25 cellular contexts compared by ENCODE assay signal in the genomic region with DNA sequence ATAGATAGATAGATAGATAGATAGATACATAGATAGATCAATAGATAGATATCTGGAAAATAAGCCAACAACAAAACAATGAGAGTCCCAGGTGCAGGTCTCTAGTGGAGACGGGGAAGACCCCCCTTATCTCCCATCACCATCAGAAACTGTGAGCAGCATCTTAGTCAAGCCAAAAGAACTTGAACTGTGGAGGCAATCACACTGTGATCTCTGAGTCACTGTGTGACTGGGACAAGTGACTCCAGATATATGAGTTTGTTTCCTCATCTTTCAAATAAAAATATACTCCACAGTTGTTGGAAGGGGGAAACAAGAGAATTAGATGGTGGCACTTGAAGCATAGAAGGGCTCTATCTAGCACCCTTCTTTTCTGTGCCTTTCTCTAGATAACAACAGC. TPM values are rescaled to one million over a fixed set of nuclear protein-coding genes. Genes with fewer than 3 reads are reported as not detected.
"Had no signal": no experiment of that assay in that cellular context is flagged by ENCODE, and none has a peak within 500 bp of the region (broad histone marks: within the 10 kb centered on the region; RNA-seq: fewer than 3 reads in every experiment).

No MANE protein-coding gene starts in this region.

- ATAC-seq: foreskin keratinocyte; left lung; naive thymus-derived CD4-positive, alpha-beta T cell; sciatic nerve; stimulated activated naive B cell treated with anti-CD40 and anti-IgM and Interleukin-4, amounts not matched to agents 10 μg/mL and 1 μg/mL and 100 μg/mL, for 72 hours had no signal

- H3K4me3 Mint-ChIP-seq: activated T-cell treated with anti-CD3 and anti-CD28 coated beads, Interleukin-2, amount 50 U/mL, for 4 hours; dendritic cell treated with granulocyte-macrophage colony-stimulating factor and Interleukin-4, amounts not matched to agents 40 ng/mL and 50 ng/mL, for 4 days; naive thymus-derived CD4-positive, alpha-beta T cell; neural progenitor cell; stimulated activated naive B cell treated with anti-CD40 and anti-IgM and Interleukin-4, amounts not matched to agents 10 μg/mL and 1 μg/mL and 100 μg/mL, for 72 hours had no signal

- H3K4me3 ChIP-seq: left lung, lung, neural progenitor cell, smooth muscle cell, thoracic aorta, upper lobe of left lung had no signal

- H2AFZ ChIP-seq: neural progenitor cell had no signal

- H3K27ac ChIP-seq: foreskin keratinocyte, left lung, neural progenitor cell, thoracic aorta, upper lobe of left lung, WERI-Rb-1 had no signal

- H3K4me2 ChIP-seq: neural progenitor cell, smooth muscle cell had no signal

- DNase-seq: activated CD4-positive, alpha-beta T cell treated with anti-CD3 and anti-CD28 coated beads for 1 hour; activated CD8-positive, alpha-beta memory T cell treated with anti-CD3 and anti-CD28 coated beads for 24 hours; activated CD8-positive, alpha-beta memory T cell treated with anti-CD3 and anti-CD28 coated beads, Interleukin-2, amount 50 U/mL, for 4 hours; activated naive CD4-positive, alpha-beta T cell treated with anti-CD3 and anti-CD28 coated beads, Interleukin-2, amount 50 U/mL, for 16 hours; activated T-cell treated with anti-CD3 and anti-CD28 coated beads, Interleukin-2, amount 50 U/mL, for 4 hours; aorta; caudate nucleus; effector CD4-positive, alpha-beta T cell; erythroblast; foreskin keratinocyte; left lung; naive thymus-derived CD4-positive, alpha-beta T cell; stimulated activated CD4-positive, alpha-beta T cell treated with anti-CD3 and anti-CD28 coated beads, Interleukin-2, amount 100 ng/mL, for 48 hours; stimulated activated CD8-positive, alpha-beta memory T cell treated with anti-CD3 and anti-CD28 coated beads, Interleukin-4, amount 100 ng/mL, for 48 hours; stimulated activated naive B cell treated with anti-CD40 and anti-IgM and Interleukin-4, amounts not matched to agents 10 μg/mL and 1 μg/mL and 100 μg/mL, for 72 hours; upper lobe of left lung; WERI-Rb-1 had no signal

- H3K9me3 Mint-ChIP-seq: activated T-cell treated with anti-CD3 and anti-CD28 coated beads, Interleukin-2, amount 50 U/mL, for 4 hours; brain; dendritic cell treated with granulocyte-macrophage colony-stimulating factor and Interleukin-4, amounts not matched to agents 40 ng/mL and 50 ng/mL, for 4 days; neural progenitor cell; stimulated activated naive B cell treated with anti-CD40 and anti-IgM and Interleukin-4, amounts not matched to agents 10 μg/mL and 1 μg/mL and 100 μg/mL, for 72 hours had no signal

- H3K9ac ChIP-seq: neural progenitor cell had no signal

- H3K9me3 ChIP-seq: left lung, thoracic aorta, upper lobe of left lung had no signal

- H3K36me3 ChIP-seq: left lung, neural progenitor cell, thoracic aorta, upper lobe of left lung, WERI-Rb-1 had no signal

- H3K27ac Mint-ChIP-seq: brain; dendritic cell treated with granulocyte-macrophage colony-stimulating factor and Interleukin-4, amounts not matched to agents 40 ng/mL and 50 ng/mL, for 4 days; neural progenitor cell; stimulated activated naive B cell treated with anti-CD40 and anti-IgM and Interleukin-4, amounts not matched to agents 10 μg/mL and 1 μg/mL and 100 μg/mL, for 72 hours had no signal

- H3K36me3 Mint-ChIP-seq: brain; naive thymus-derived CD4-positive, alpha-beta T cell; neural progenitor cell; stimulated activated naive B cell treated with anti-CD40 and anti-IgM and Interleukin-4, amounts not matched to agents 10 μg/mL and 1 μg/mL and 100 μg/mL, for 72 hours had no signal

- H3K4me1 Mint-ChIP-seq: stimulated activated naive B cell treated with anti-CD40 and anti-IgM and Interleukin-4, amounts not matched to agents 10 μg/mL and 1 μg/mL and 100 μg/mL, for 72 hours had no signal

- H3K27me3 ChIP-seq: upper lobe of left lung had no signal

- H3K4me1 ChIP-seq: foreskin keratinocyte, left lung, neural progenitor cell, upper lobe of left lung had no signal

RNA-seq across cellular contexts. Expression of a gene that starts 42.1 kb away (rescaled TPM):
- total RNA-seq: T-helper 2 cell treated with Interferon-gamma antibody and Interleukin-4, amounts not matched to agents 100 ng/mL and 5 ng/mL, for 36 hours had no signal
